ENCODE assay signal across 8 cellular contexts in the genomic region with DNA sequence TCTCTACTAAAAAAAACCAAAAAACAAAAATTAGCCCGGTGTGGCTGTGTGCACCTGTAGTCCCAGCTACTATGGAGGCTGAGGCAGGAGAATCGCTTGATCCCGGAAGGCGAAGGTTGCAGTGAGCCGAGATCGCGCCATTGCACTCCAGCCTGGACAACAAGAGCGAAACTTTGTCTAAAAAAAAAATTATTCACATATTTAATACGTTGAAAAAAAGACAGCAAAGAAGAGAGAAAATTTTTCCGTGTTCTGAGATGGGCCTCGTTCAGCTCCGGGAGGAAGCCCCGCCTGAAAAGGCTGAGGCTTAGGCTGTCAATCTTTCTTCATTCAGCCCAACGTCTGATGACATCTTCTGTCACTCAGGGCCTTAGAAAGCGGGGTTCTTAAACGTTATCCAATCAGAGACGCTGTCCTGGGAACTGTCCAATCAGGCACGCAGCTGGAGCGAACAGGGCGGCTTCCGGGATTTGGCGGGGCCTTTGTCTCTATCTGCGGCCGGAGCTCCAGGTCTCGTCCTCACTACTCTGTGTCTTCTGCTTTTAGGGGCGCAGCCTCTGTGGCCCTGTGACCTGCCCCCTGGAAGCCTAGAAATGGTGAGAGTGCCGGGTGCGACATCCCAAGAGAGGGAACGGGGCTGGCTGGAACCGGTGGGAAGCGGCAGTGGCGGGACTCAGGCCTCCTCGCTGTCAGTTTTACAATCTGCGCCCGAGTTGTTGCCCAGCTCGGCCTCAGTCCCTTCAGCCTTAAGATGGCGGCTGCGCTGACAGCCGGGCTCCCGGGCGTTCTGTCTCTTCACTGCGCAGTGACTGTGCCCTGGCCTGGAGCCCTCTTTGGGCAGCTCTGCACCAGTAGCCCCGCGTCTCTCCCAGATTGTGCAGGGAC. TPM values are rescaled to one million over a fixed set of nuclear protein-coding genes. Genes with fewer than 3 reads are reported as not detected.
DNase-seq lines count a peak whose midpoint lies in the region; ATAC-seq and TF ChIP-seq lines count a peak whose summit lies in the region.

A gene (plus strand): TSS at position 485 of the 885 bp plus-strand sequence. CDS start 109 bp downstream, at position 594.

- peaks cover 19% of the 10 kb centered on the region for H3K36me3 ChIP-seq in HUES64 (ENCODE audit: insufficient read depth, low read length)
- H3K36me3 ChIP-seq in SJSA1, result no peaks in the 10 kb centered on the region
- H3K36me3 ChIP-seq in ovary, result no peaks in the 10 kb centered on the region
- no peaks in the 10 kb centered on the region for H3K36me3 ChIP-seq in thyroid gland

- ATAC-seq in GM21390 (IDR thresholded peaks at IDR 0.05; ENCODE audit: unreplicated experiment), result peak; percentile 95

- peak within 1 kb of the TSS; percentile 92 for H3K27ac ChIP-seq in HUES64 (ENCODE audit: low read depth, low read length)
- peak within 1 kb of the TSS; percentile 48 for H3K27ac ChIP-seq in SJSA1
- H3K27ac ChIP-seq in ovary, result no peak within 1 kb of the TSS
- H3K27ac ChIP-seq in thyroid gland, result peak within 1 kb of the TSS in 1 of 3 donors; percentile 39

- H3K27me3 ChIP-seq in HUES64 (ENCODE audit: insufficient read depth, low read length) (no peaks in the 10 kb centered on the region), SJSA1 (replicated peaks) (no peaks in the 10 kb centered on the region), ovary (no peaks in the 10 kb centered on the region), thyroid gland (no peaks in the 10 kb centered on the region)

- peaks cover 11% of the 10 kb centered on the region for H3K4me1 ChIP-seq in HUES64 (ENCODE audit: insufficient read depth, low read length)
- H3K4me1 ChIP-seq in SJSA1 (replicated peaks), result no peaks in the 10 kb centered on the region
- no peaks in the 10 kb centered on the region for H3K4me1 ChIP-seq in ovary (ENCODE audit: insufficient read depth)
- H3K4me1 ChIP-seq in thyroid gland, result peaks cover 0 to 6% of the 10 kb centered on the region in 2 donors

- DNase-seq in DMS 273 treated with DMSO at 0.1 percent for 48 hours (lab: John Stamatoyannopoulos, UW) (peak; percentile 60), SJSA1 (ENCODE audit: low read depth in 1 of 2, low spot score in 2 of 2) (peak; percentile 79 to 81), globus pallidus (ENCODE audit: low spot score) (peak; percentile 95), ovary (peak; percentile 58 to 80 (median 75)), thyroid gland (peak; percentile 83 to 88)
- DNase-seq in activated naive CD4-positive, alpha-beta T cell treated with anti-CD3 and anti-CD28 coated beads for 36 hours, result peak; percentile 93

- H3K4me3 ChIP-seq in HUES64 (ENCODE audit: low read length) (peak within 1 kb of the TSS; percentile 89), SJSA1 (peak within 1 kb of the TSS; percentile 48), ovary (peak within 1 kb of the TSS; percentile 50), thyroid gland (replicated peaks in 1 of 3) (peak within 1 kb of the TSS; percentile 21 to 45 (median 35))

- H3K9me3 ChIP-seq in HUES64 (ENCODE audit: insufficient read depth, low read depth, low read length) (peaks cover 17% of the 10 kb centered on the region), SJSA1 (replicated peaks) (peaks cover 6% of the 10 kb centered on the region; the same call in 1 of the 2 replicates), ovary (no peaks in the 10 kb centered on the region), thyroid gland (no peaks in the 10 kb centered on the region)

- TF ChIP-seq POLR2A in ovary (IDR thresholded peaks at IDR 0.05), result no peak
- TF ChIP-seq POLR2A in thyroid gland (IDR thresholded peaks at IDR 0.05), result peak in 1 of 2 donors; percentile 24

- H3K27me3 Mint-ChIP-seq in activated naive CD4-positive, alpha-beta T cell treated with anti-CD3 and anti-CD28 coated beads for 36 hours (ENCODE audit: low read depth), result peaks cover under 1% of the 10 kb centered on the region

- H3K36me3 Mint-ChIP-seq in activated naive CD4-positive, alpha-beta T cell treated with anti-CD3 and anti-CD28 coated beads for 36 hours (ENCODE audit: low read depth), result peaks cover 14% of the 10 kb centered on the region

- H3K9ac ChIP-seq in HUES64 (ENCODE audit: low read depth, low read length), result peak within 1 kb of the TSS; percentile 95

- H3K4me3 Mint-ChIP-seq in activated naive CD4-positive, alpha-beta T cell treated with anti-CD3 and anti-CD28 coated beads for 36 hours, result peak within 1 kb of the TSS; percentile 96

- no peak for TF ChIP-seq CTCF in ovary (IDR thresholded peaks at IDR 0.05)
- no peak for TF ChIP-seq CTCF in thyroid gland (IDR thresholded peaks at IDR 0.05)

- CTCF ChIA-PET in activated naive CD4-positive, alpha-beta T cell treated with anti-CD3 and anti-CD28 coated beads for 36 hours (lab: Charles Lee), result interaction anchor here (0.6 kb wide), 1 partner anchor 228 kb away, joined by 3 read pairs; no protein-coding TSS in a partner anchor

- intact Hi-C loops in activated naive CD4-positive, alpha-beta T cell treated with anti-CD3 and anti-CD28 coated beads for 36 hours (cut with micrococcal nuclease), result loop anchor here (1.0 to 2.0 kb wide), 6 partner anchors 119 to 640 kb away; a partner anchor contains a TSS
- intact Hi-C loops in ovary (cut with DNase I), result no loop called here
- intact Hi-C loops in thyroid gland (cut with DNase I), result no loop called here

- peaks cover 11% of the 10 kb centered on the region for H3K4me1 Mint-ChIP-seq in activated naive CD4-positive, alpha-beta T cell treated with anti-CD3 and anti-CD28 coated beads for 36 hours (ENCODE audit: low read depth)

- 16% methylated on average over 43 of the region's 44 CpGs for WGBS in HUES64
- WGBS in ovary, 3 donors, result 8 to 16% (median 8%) methylated on average over 42 to 44 of the region's 44 CpGs
- WGBS in thyroid gland, 2 donors, result 16 to 19% methylated on average over 43 to 44 of the region's 44 CpGs

- peak within 1 kb of the TSS; percentile 91 for H3K27ac Mint-ChIP-seq in activated naive CD4-positive, alpha-beta T cell treated with anti-CD3 and anti-CD28 coated beads for 36 hours

- H3K9me3 Mint-ChIP-seq in activated naive CD4-positive, alpha-beta T cell treated with anti-CD3 and anti-CD28 coated beads for 36 hours, result no peaks in the 10 kb centered on the region

- no peak for TF ChIP-seq EP300 in ovary (IDR thresholded peaks at IDR 0.05)

RNA-seq across cellular contexts. Expression of the gene that starts here (rescaled TPM):
- polyA plus RNA-seq in HUES64 (2013, experiment 1 of 2), result 7.2 TPM
- 8.2 TPM for polyA plus RNA-seq in HUES64 (2013, experiment 2 of 2)
- total RNA-seq in SJSA1 (2014; rRNA removed; shearing (Covaris generic)), result 2.2 and 7.3 TPM in 2 replicates
- 10 to 100 TPM; 22.3 to 22.8 TPM for total RNA-seq in activated naive CD4-positive, alpha-beta T cell treated with anti-CD3 and anti-CD28 coated beads for 36 hours
- total RNA-seq in ovary (1 to 10 TPM in 4 of 7 donors, under 1 TPM in 3; 0.36 to 5.3 (median 1.1) TPM), thyroid gland (1 to 10 TPM; 1.3 to 9.1 (median 5.2) TPM)
- polyA plus RNA-seq in ovary, result 1 to 10 TPM in 1 of 2 donors, under 1 TPM in 1; 0.97 to 1.1 TPM

Comparison
In these comparisons a context has a peak if more than half of its experiments do, and no peak if none do; other contexts are left out.
1. H3K27ac ChIP-seq: peak in HUES64 (single experiment) and SJSA1 (single experiment); none in ovary (0 of 2).
2. H3K4me3 ChIP-seq: peak in every context shown above with its lines; median percentile 89 in HUES64; 50 in ovary; 48 in SJSA1; 35 in thyroid gland.
3. Peak in every context shown above with its lines, with median percentiles within 50 percentile points of each other: DNase-seq.